Comparison of ENCODE assay signal across 9 cellular contexts in the genomic region with DNA sequence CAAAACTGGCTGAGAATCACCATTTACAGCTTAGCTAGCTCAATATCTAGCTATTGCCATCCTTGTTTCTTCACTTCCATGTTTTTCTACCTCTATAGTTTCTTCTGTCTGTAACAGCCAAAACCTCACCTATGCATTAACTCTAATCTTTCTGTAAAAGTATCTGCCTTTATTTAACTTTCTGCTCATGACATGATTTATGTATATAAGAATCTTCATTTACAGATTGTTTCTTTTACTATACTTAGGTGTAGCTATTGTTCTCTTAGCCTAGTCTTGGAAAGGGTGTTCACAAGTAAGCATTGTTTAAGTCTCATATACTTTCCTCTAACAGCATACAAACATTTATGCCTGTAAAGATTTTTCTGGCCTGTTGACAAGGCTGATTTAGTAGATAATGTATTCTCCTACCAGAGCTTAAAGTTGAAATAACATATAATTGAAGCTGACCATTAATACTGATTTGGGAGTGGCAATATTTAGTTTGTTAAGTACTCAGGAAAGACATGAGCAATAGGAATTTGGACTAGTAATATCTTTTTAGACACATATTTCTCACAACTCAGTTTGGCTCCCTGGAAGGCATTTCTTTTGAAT. TPM values are rescaled to one million over a fixed set of nuclear protein-coding genes. Genes with fewer than 3 reads are reported as not detected.
A peak's percentile ranks its signal among the peaks of the same experiment; 100 is the strongest.
DNase-seq lines count a peak whose midpoint lies in the region; ATAC-seq, FAIRE-seq and TF ChIP-seq lines count a peak whose summit lies in the region.
"Had no signal": no experiment of that assay in that cellular context is flagged by ENCODE, and none has a peak within 500 bp of the region (broad histone marks: within the 10 kb centered on the region; RNA-seq: fewer than 3 reads in every experiment).

No MANE protein-coding gene starts in this region.

- BruUV-seq in PC-9 (replicated peaks; lab: Mats Ljungman, UMichigan): no TSS peak
- BruUV-seq in endothelial cell of umbilical vein (replicated peaks; lab: Mats Ljungman, UMichigan): no TSS peak

- H3K4me3 ChIP-seq in PC-9: no peak overlapping the region
- no peak overlapping the region for H3K4me3 ChIP-seq in endothelial cell of umbilical vein (replicated peaks in 1 of 3; ENCODE audit: insufficient read depth in 1 of 3, low read depth in 1 of 3, low read length in 3 of 3)
- no peak overlapping the region for H3K4me3 ChIP-seq in stomach smooth muscle (ENCODE audit: low read length in 2 of 2)
- H3K4me3 ChIP-seq in dorsolateral prefrontal cortex: no peak overlapping the region

- ATAC-seq in activated T-cell treated with anti-CD3 and anti-CD28 coated beads, Interleukin-2, amount 50 U/mL, for 72 hours (replicated peaks in 1 of 2): no peak

- H3K9ac ChIP-seq in endothelial cell of umbilical vein (replicated peaks; ENCODE audit: extremely low read depth, insufficient read depth, low read length) (no peak overlapping the region), stomach smooth muscle (ENCODE audit: low read length in 2 of 2) (no peak overlapping the region)

- no peaks in the 10 kb centered on the region for H3K79me2 ChIP-seq in PC-9 (ENCODE audit: low read depth)
- H3K79me2 ChIP-seq in endothelial cell of umbilical vein (ENCODE audit: control insufficient read depth, insufficient read depth, low read length): no peaks in the 10 kb centered on the region

- intact Hi-C loops in PC-9 (cut with micrococcal nuclease; ENCODE audit: unreplicated experiment): no loop called here
- intact Hi-C loops in endothelial cell of umbilical vein (cut with micrococcal nuclease): no loop called here
- intact Hi-C loops in dorsolateral prefrontal cortex (cut with DNase I): no loop called here

- no peaks in the 10 kb centered on the region for H3K9me2 ChIP-seq in PC-9 (ENCODE audit: insufficient read depth)

- dilution Hi-C loops in endothelial cell of umbilical vein (cut with MboI; ENCODE audit: extremely low pct_ligation_motif_present, low sequenced_read_pairs): no loop called here

- H2AFZ ChIP-seq in PC-9 (0 out of 2 replicates have a peak overlapping the region, but pooled peaks have one; percentile 18), endothelial cell of umbilical vein (ENCODE audit: low read depth, low read length) (no peak overlapping the region)

- CTCF ChIA-PET in PC-9 (lab: Charles Lee) (no interaction called here), endothelial cell of umbilical vein (lab: Charles Lee) (interaction anchor here (0.7 to 1.9 kb wide), 11 partner anchors 10 to 273 kb away, joined by 3 to 10 read pairs (median 4); a partner anchor contains a TSS)

- no peaks in the 10 kb centered on the region for H3K9me1 ChIP-seq in endothelial cell of umbilical vein (replicated peaks; ENCODE audit: control insufficient read depth, extremely low read depth, insufficient read depth, low read length)

- H3K4me1 ChIP-seq in PC-9 (replicated peaks; ENCODE audit: insufficient read depth): peaks cover 65% of the 10 kb centered on the region
- peaks cover 8% of the 10 kb centered on the region for H3K4me1 ChIP-seq in endothelial cell of umbilical vein (ENCODE audit: control insufficient read depth, extremely low read depth, insufficient read depth, low read length)
- H3K4me1 ChIP-seq in stomach smooth muscle (ENCODE audit: control insufficient read depth, insufficient read depth, low read length): peaks cover 22% of the 10 kb centered on the region

- no peaks in the 10 kb centered on the region for H3K27me3 Mint-ChIP-seq in activated T-cell treated with anti-CD3 and anti-CD28 coated beads, Interleukin-2, amount 50 U/mL, for 72 hours (ENCODE audit: low read depth)

- TF ChIP-seq CTCF in PC-9 (conservative IDR thresholded peaks at IDR 0.05): no peak
- TF ChIP-seq CTCF in endothelial cell of umbilical vein (IDR thresholded peaks at IDR 0.05; ENCODE audit: extremely low read depth in 1 of 2, insufficient read depth in 1 of 2, low read depth in 1 of 2, low read length in 2 of 2): no peak
- no peak for TF ChIP-seq CTCF in dorsolateral prefrontal cortex (IDR thresholded peaks at IDR 0.05 in 54 of 56, conservative IDR thresholded peaks at IDR 0.05 in 2 of 56; ENCODE audit: low read depth in 1 of 56, partially characterized antibody in 56 of 56)

- peaks cover 41% of the 10 kb centered on the region for H3K4me1 Mint-ChIP-seq in activated T-cell treated with anti-CD3 and anti-CD28 coated beads, Interleukin-2, amount 50 U/mL, for 72 hours (ENCODE audit: low read depth)

- H3K27me3 ChIP-seq in PC-9 (ENCODE audit: insufficient read depth, low read depth) (no peaks in the 10 kb centered on the region), endothelial cell of umbilical vein (ENCODE audit: control insufficient read depth in 2 of 2, insufficient read depth in 2 of 2, low read length in 2 of 2) (no peaks in the 10 kb centered on the region), stomach smooth muscle (ENCODE audit: control insufficient read depth in 1 of 2, insufficient read depth in 2 of 2, low read length in 2 of 2) (no peaks in the 10 kb centered on the region), dorsolateral prefrontal cortex (no peaks in the 10 kb centered on the region)

- H3K9me3 ChIP-seq in PC-9 (ENCODE audit: insufficient read depth, low read depth): no peaks in the 10 kb centered on the region
- no peaks in the 10 kb centered on the region for H3K9me3 ChIP-seq in endothelial cell of umbilical vein (replicated peaks; ENCODE audit: control insufficient read depth, insufficient read depth, low read length)
- H3K9me3 ChIP-seq in stomach smooth muscle (ENCODE audit: control insufficient read depth in 2 of 2, low read length in 2 of 2): no peaks in the 10 kb centered on the region

- H3F3A ChIP-seq in PC-9 (ENCODE audit: insufficient read depth, low read depth): peaks cover 40% of the 10 kb centered on the region

- H3K9me3 Mint-ChIP-seq in activated T-cell treated with anti-CD3 and anti-CD28 coated beads, Interleukin-2, amount 50 U/mL, for 72 hours: peaks cover 2 to 4% of the 10 kb centered on the region in 2 donors

- H3K36me3 Mint-ChIP-seq in activated T-cell treated with anti-CD3 and anti-CD28 coated beads, Interleukin-2, amount 50 U/mL, for 72 hours (ENCODE audit: insufficient read depth in 2 of 2): peaks cover 4 to 11% of the 10 kb centered on the region in 2 donors

- peak overlapping the region; percentile 99 for H3K27ac Mint-ChIP-seq in activated T-cell treated with anti-CD3 and anti-CD28 coated beads, Interleukin-2, amount 50 U/mL, for 72 hours

- peak overlapping the region; percentile 72 for H3K27ac ChIP-seq in PC-9
- H3K27ac ChIP-seq in endothelial cell of umbilical vein (ENCODE audit: insufficient read depth, low read depth, low read length): no peak overlapping the region
- peak overlapping the region; percentile 32 for H3K27ac ChIP-seq in stomach smooth muscle (ENCODE audit: low read length)
- no peak overlapping the region for H3K27ac ChIP-seq in dorsolateral prefrontal cortex

- DNase-seq in activated T-cell treated with anti-CD3 and anti-CD28 coated beads, Interleukin-2, amount 50 U/mL, for 72 hours: no peak
- no peak for DNase-seq in activated T-cell treated with anti-CD3 and anti-CD28 coated beads, Interleukin-2, amount 50 U/mL, for 1 hour
- no peak for DNase-seq in PC-9
- peak; percentile 47 for DNase-seq in endothelial cell of umbilical vein (ENCODE audit: low read depth, low spot score)
- no peak for DNase-seq in HPDE6-E6E7 (ENCODE audit: extremely low spot score)
- DNase-seq in dorsolateral prefrontal cortex: no peak
- no peak for DNase-seq in NCI-H2029 treated with DMSO at 0.1 percent for 48 hours (lab: John Stamatoyannopoulos, UW)

- TF ChIP-seq POLR2A in endothelial cell of umbilical vein (IDR thresholded peaks at IDR 0.05; ENCODE audit: low read depth, low read length): no peak

- H3K36me3 ChIP-seq in PC-9 (ENCODE audit: low read depth) (no peaks in the 10 kb centered on the region), endothelial cell of umbilical vein (ENCODE audit: control insufficient read depth in 2 of 2, extremely low read depth in 1 of 2, insufficient read depth in 2 of 2, low read length in 2 of 2) (no peaks in the 10 kb centered on the region), stomach smooth muscle (ENCODE audit: control insufficient read depth in 2 of 2, insufficient read depth in 2 of 2, low read length in 2 of 2) (no peaks in the 10 kb centered on the region)

- FAIRE-seq in endothelial cell of umbilical vein (lab: Jason Lieb, UNC): no peak
- FAIRE-seq: G401.6 had no signal

- POLR2A ChIA-PET in PC-9 (lab: Charles Lee; ENCODE audit: unreplicated experiment): interaction anchor here (0.7 kb wide), 2 partner anchors 17 to 36 kb away, joined by 3 to 6 read pairs; no protein-coding TSS in a partner anchor
- POLR2A ChIA-PET in endothelial cell of umbilical vein (lab: Charles Lee): no interaction called here

- H4K20me1 ChIP-seq in PC-9 (ENCODE audit: insufficient read depth): no peaks in the 10 kb centered on the region
- no peaks in the 10 kb centered on the region for H4K20me1 ChIP-seq in endothelial cell of umbilical vein (replicated peaks; ENCODE audit: control insufficient read depth, extremely low read depth, insufficient read depth, low read length)

- H3K4me3 Mint-ChIP-seq in activated T-cell treated with anti-CD3 and anti-CD28 coated beads, Interleukin-2, amount 50 U/mL, for 72 hours: peak overlapping the region in 1 of 2 donors; percentile 54

- peak overlapping the region; percentile 69 for H3K4me2 ChIP-seq in PC-9
- H3K4me2 ChIP-seq in endothelial cell of umbilical vein (ENCODE audit: insufficient read depth, low read length): no peak overlapping the region

TF ChIP-seq in endothelial cell of umbilical vein, 7 proteins besides CTCF, POLR2A, EP300 and RAD21 (continues in another document):
- no peak for TF ChIP-seq EZH2 (IDR thresholded peaks at IDR 0.05; ENCODE audit: borderline replicate concordance, low read depth, low read length, severe bottlenecking)
- no peak for TF ChIP-seq JUN (IDR thresholded peaks at IDR 0.05; ENCODE audit: borderline replicate concordance, insufficient read depth, insufficient read length, low read depth)
- TF ChIP-seq, protein P1, sequence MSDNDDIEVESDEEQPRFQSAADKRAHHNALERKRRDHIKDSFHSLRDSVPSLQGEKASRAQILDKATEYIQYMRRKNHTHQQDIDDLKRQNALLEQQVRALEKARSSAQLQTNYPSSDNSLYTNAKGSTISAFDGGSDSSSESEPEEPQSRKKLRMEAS (IDR thresholded peaks at IDR 0.05; ENCODE audit: insufficient read depth, insufficient read length): no peak

RNA-seq across cellular contexts. Expression of a gene that starts 9.4 kb away (rescaled TPM):
- total RNA-seq in activated T-cell treated with anti-CD3 and anti-CD28 coated beads, Interleukin-2, amount 50 U/mL, for 72 hours: under 1 TPM; 0.46 to 0.93 TPM
- total RNA-seq in PC-9 (2021) (12.0 and 16.8 TPM in 2 replicates), endothelial cell of umbilical vein (29.2 and 29.9 TPM in 2 replicates), dorsolateral prefrontal cortex (10 to 100 TPM in 105 of 120 experiments, 1 to 10 TPM in 15; 4.6 to 32.0 (median 16.9) TPM)
- polyA plus RNA-seq in endothelial cell of umbilical vein: 26.0 and 36.2 TPM in 2 replicates
- 35.9 and 37.4 TPM in 2 replicates for polyA plus RNA-seq in endothelial cell of umbilical vein (2011; cell fraction: cytosol; rRNA removed)
- polyA plus RNA-seq in endothelial cell of umbilical vein (2011; cell fraction: nucleus; rRNA removed): 38.7 and 47.3 TPM in 2 replicates
- 15.9 and 17.7 TPM in 2 replicates for polyA plus RNA-seq in endothelial cell of umbilical vein (2012)
- polyA minus RNA-seq in endothelial cell of umbilical vein: 48.6 and 58.4 TPM in 2 replicates
- polyA minus RNA-seq in endothelial cell of umbilical vein (2011; cell fraction: cytosol; rRNA and poly(A)+ RNA removed): not detected
- 49.7 and 60.6 TPM in 2 replicates for polyA minus RNA-seq in endothelial cell of umbilical vein (2011; cell fraction: nucleus; rRNA and poly(A)+ RNA removed)

Comparison
In these comparisons a context has a peak if more than half of its experiments do, and no peak if none do; other contexts are left out.
1. H3K27ac ChIP-seq: peak in PC-9 (single experiment) and stomach smooth muscle (single experiment); none in endothelial cell of umbilical vein (single experiment) and dorsolateral prefrontal cortex (0 of 59).